In the genomic region with DNA sequence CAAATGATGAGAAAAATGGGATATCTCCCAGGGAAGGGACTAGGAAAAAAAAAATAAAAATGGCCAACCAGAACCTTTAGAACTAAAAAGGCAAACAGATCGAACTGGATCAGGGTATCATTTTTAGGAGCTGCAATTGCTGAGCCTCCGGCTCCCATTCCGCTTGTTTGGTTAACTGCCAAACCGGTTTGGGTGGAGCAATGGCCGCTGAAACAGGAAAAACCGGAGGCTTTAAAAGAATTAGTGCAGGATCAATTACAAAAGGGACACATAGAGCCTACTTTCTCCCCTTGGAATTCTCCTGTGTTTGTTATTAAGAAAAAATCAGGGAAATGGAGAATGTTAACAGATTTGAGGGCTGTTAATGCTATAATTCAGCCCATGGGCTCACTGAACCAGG, we compare ENCODE assay signal across 31 cellular contexts. TPM values are rescaled to one million over a fixed set of nuclear protein-coding genes. Genes with fewer than 3 reads are reported as not detected.
DNase-seq lines count a peak whose midpoint lies in the region; ATAC-seq and TF ChIP-seq lines count a peak whose summit lies in the region.
"Had no signal": no experiment of that assay in that cellular context is flagged by ENCODE, and none has a peak within 500 bp of the region (broad histone marks: within the 10 kb centered on the region; RNA-seq: fewer than 3 reads in every experiment).

No MANE protein-coding gene starts in this region.

- ATAC-seq in GM19463 (IDR thresholded peaks at IDR 0.05; ENCODE audit: unreplicated experiment): no peak
- ATAC-seq: gastroesophageal sphincter, HCT116, pancreas, T-cell had no signal

- 44% methylated on average over 6 of the region's 6 CpGs for WGBS in prostate gland

- H3K36me3 ChIP-seq in prostate gland: no peaks in the 10 kb centered on the region
- H3K36me3 ChIP-seq: BE2C, cardiac muscle cell, pancreas, right atrium auricular region, suprapubic skin, uterus had no signal

- no peaks in the 10 kb centered on the region for H3K4me1 ChIP-seq in prostate gland (replicated peaks)
- H3K4me1 ChIP-seq: BE2C, gastroesophageal sphincter, pancreas, right atrium auricular region, uterus had no signal

- CTCF ChIA-PET in RWPE1 (lab: Yijun Ruan, JAX): interaction anchor here (0.5 to 0.7 kb wide), 4 partner anchors 27 to 362 kb away, joined by 3 to 5 read pairs (median 4); no protein-coding TSS in a partner anchor

- POLR2A ChIA-PET in RWPE1 (lab: Yijun Ruan, JAX; ENCODE audit: low non-redundant PET): no interaction called here

- H3K27me3 ChIP-seq in prostate gland (replicated peaks; ENCODE audit: insufficient read depth): no peaks in the 10 kb centered on the region
- H3K27me3 ChIP-seq: BE2C, cardiac muscle cell, gastroesophageal sphincter, pancreas, right atrium auricular region, suprapubic skin, uterus had no signal

- no peaks in the 10 kb centered on the region for H3K9me3 ChIP-seq in prostate gland
- H3K9me3 ChIP-seq: pancreas, uterus had no signal

- TF ChIP-seq EP300 in Ishikawa (IDR thresholded peaks at IDR 0.05; ENCODE audit: borderline replicate concordance): no peak

- no peak for TF ChIP-seq CTCF in RWPE1 (conservative IDR thresholded peaks at IDR 0.05; ENCODE audit: low read depth)
- TF ChIP-seq CTCF in prostate gland (IDR thresholded peaks at IDR 0.05): no peak

- H3K4me3 ChIP-seq in prostate gland: no peak overlapping the region
- H3K4me3 ChIP-seq: cardiac muscle cell, gastroesophageal sphincter, pancreas, right atrium auricular region, smooth muscle cell, suprapubic skin, uterus had no signal

- peak; percentile 65 for DNase-seq in DMS53 (lab: John Stamatoyannopoulos, UW)
- DNase-seq in RWPE1 (ENCODE audit: low spot score): peak; percentile 14
- peak; percentile 56 for DNase-seq in prostate gland (ENCODE audit: low spot score)
- DNase-seq in GF-D8 (lab: John Stamatoyannopoulos, UW): no peak
- DNase-seq in NCI-H1105 (lab: John Stamatoyannopoulos, UW): no peak
- DNase-seq: ACHN; activated CD4-positive, alpha-beta T cell treated with anti-CD3 and anti-CD28 coated beads, Interleukin-2, amount 10 ng/mL, durations not matched to agents 24 days and 14 days; activated effector memory CD4-positive, alpha-beta T cell treated with anti-CD3 and anti-CD28 coated beads, Interleukin-2, amount 50 U/mL, for 16 hours; activated naive CD8-positive, alpha-beta T cell treated with anti-CD3 and anti-CD28 coated beads for 36 hours; activated T-cell treated with anti-CD3 and anti-CD28 coated beads, Interleukin-2, amount 50 U/mL, for 1 hour; aorta; BE2C; CD8-positive, alpha-beta memory T cell; effector CD4-positive, alpha-beta T cell; kidney glomerular epithelial cell; NCI-H1092 treated with DMSO at 0.1 percent for 48 hours; NCI-H2029; NCI-H226; RPMI8226; stimulated activated naive CD4-positive, alpha-beta T cell treated with Interleukin-2 at 50 U/mL for 16 hours; T-cell; uterus had no signal

- TF ChIP-seq POLR2A in prostate gland (IDR thresholded peaks at IDR 0.05): no peak

- H3K27ac ChIP-seq in RWPE1 (no peak overlapping the region), prostate gland (no peak overlapping the region)
- H3K27ac ChIP-seq: cardiac muscle cell, gastroesophageal sphincter, pancreas, right atrium auricular region, suprapubic skin, uterus had no signal

- intact Hi-C loops in prostate gland (cut with DNase I): no loop called here

- TF ChIP-seq RAD21 in Ishikawa (IDR thresholded peaks at IDR 0.05; ENCODE audit: low read depth): no peak

TF ChIP-seq in Ishikawa, 13 proteins besides CTCF, POLR2A, EP300 and RAD21:
- TF ChIP-seq TAF1 (IDR thresholded peaks at IDR 0.05; ENCODE audit: low read depth) (no peak), ZBTB7A (IDR thresholded peaks at IDR 0.05; ENCODE audit: low read depth) (no peak), TCF12 (IDR thresholded peaks at IDR 0.05; ENCODE audit: low read depth) (no peak), YY1 (IDR thresholded peaks at IDR 0.05; ENCODE audit: low read depth) (0 out of 2 replicates have a peak, but pooled peaks have one; percentile 30), CREB1 (IDR thresholded peaks at IDR 0.05; ENCODE audit: low read depth) (no peak), EGR1 (IDR thresholded peaks at IDR 0.05) (no peak), CEBPB (IDR thresholded peaks at IDR 0.05) (no peak), TEAD4 (IDR thresholded peaks at IDR 0.05) (no peak), FOXM1 (IDR thresholded peaks at IDR 0.05; ENCODE audit: borderline replicate concordance, low read depth) (no peak), NFIC (IDR thresholded peaks at IDR 0.05) (0 out of 2 replicates have a peak, but pooled peaks have one; percentile 29)
- TF ChIP-seq, protein P1, sequence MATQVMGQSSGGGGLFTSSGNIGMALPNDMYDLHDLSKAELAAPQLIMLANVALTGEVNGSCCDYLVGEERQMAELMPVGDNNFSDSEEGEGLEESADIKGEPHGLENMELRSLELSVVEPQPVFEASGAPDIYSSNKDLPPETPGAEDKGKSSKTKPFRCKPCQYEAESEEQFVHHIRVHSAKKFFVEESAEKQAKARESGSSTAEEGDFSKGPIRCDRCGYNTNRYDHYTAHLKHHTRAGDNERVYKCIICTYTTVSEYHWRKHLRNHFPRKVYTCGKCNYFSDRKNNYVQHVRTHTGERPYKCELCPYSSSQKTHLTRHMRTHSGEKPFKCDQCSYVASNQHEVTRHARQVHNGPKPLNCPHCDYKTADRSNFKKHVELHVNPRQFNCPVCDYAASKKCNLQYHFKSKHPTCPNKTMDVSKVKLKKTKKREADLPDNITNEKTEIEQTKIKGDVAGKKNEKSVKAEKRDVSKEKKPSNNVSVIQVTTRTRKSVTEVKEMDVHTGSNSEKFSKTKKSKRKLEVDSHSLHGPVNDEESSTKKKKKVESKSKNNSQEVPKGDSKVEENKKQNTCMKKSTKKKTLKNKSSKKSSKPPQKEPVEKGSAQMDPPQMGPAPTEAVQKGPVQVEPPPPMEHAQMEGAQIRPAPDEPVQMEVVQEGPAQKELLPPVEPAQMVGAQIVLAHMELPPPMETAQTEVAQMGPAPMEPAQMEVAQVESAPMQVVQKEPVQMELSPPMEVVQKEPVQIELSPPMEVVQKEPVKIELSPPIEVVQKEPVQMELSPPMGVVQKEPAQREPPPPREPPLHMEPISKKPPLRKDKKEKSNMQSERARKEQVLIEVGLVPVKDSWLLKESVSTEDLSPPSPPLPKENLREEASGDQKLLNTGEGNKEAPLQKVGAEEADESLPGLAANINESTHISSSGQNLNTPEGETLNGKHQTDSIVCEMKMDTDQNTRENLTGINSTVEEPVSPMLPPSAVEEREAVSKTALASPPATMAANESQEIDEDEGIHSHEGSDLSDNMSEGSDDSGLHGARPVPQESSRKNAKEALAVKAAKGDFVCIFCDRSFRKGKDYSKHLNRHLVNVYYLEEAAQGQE (IDR thresholded peaks at IDR 0.05; ENCODE audit: low read depth): no peak
- TF ChIP-seq, protein P2, sequence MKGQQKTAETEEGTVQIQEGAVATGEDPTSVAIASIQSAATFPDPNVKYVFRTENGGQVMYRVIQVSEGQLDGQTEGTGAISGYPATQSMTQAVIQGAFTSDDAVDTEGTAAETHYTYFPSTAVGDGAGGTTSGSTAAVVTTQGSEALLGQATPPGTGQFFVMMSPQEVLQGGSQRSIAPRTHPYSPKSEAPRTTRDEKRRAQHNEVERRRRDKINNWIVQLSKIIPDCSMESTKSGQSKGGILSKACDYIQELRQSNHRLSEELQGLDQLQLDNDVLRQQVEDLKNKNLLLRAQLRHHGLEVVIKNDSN (IDR thresholded peaks at IDR 0.05): no peak
- TF ChIP-seq, protein P3, sequence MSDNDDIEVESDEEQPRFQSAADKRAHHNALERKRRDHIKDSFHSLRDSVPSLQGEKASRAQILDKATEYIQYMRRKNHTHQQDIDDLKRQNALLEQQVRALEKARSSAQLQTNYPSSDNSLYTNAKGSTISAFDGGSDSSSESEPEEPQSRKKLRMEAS (IDR thresholded peaks at IDR 0.05): no peak

RNA-seq across cellular contexts. Expression of a gene that starts 12.7 kb away (rescaled TPM):
- 1 to 10 TPM; 5.7 to 5.8 TPM for total RNA-seq in prostate gland

RNA-seq across cellular contexts. Expression of a gene that starts 31.1 kb away (rescaled TPM):
- total RNA-seq in prostate gland: 1 to 10 TPM; 3.9 to 5.4 TPM

RNA-seq across cellular contexts. Expression of a gene that starts 52.4 kb away (rescaled TPM):
- total RNA-seq in prostate gland: 1 to 10 TPM; 4.5 to 5.7 TPM

Comparison
In these comparisons a context has a peak if more than half of its experiments do, and no peak if none do; other contexts are left out.
1. DNase-seq: peak in DMS53 (single experiment), RWPE1 (single experiment) and prostate gland (single experiment); none in GF-D8 (single experiment) and NCI-H1105 (single experiment).